9 cellular contexts compared by ENCODE assay signal in the genomic region with DNA sequence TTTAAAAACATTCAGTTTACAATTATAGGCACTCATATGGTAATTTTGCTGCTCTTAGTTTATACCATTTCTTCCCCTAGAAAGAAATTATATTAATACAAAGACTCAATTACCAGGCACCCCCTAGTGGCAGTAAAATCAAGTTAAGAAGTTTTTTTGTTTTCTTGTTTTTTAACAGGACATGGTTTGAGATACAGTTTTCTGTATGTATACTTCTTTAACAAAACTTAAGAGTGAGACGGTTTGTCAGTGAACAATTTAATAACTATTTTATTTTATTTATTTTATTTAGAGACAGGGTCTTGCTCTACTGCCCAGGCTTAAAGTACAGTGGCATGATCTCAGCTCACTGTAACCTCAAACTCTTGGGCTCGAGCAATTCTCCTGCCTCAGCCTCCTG.
A peak's percentile ranks its signal among the peaks of the same experiment; 100 is the strongest.
DNase-seq lines count a peak whose midpoint lies in the region; ATAC-seq, FAIRE-seq and TF ChIP-seq lines count a peak whose summit lies in the region.
"Had no signal": no experiment of that assay in that cellular context is flagged by ENCODE, and none has a peak within 500 bp of the region (broad histone marks: within the 10 kb centered on the region; RNA-seq: fewer than 3 reads in every experiment).

No MANE protein-coding gene starts in this region.

- H3K56ac ChIP-seq in mesendoderm (ENCODE audit: low read length) = no peak overlapping the region

- TF ChIP-seq POLR2A in GM18505 (IDR thresholded peaks at IDR 0.05; ENCODE audit: borderline replicate concordance, extremely low read depth, insufficient read depth, insufficient read length) = no peak

- no peak overlapping the region for H3K23ac ChIP-seq in mesendoderm (ENCODE audit: low read length)

- no CpG with 5 or more reads among the region's 2 CpGs for WGBS in mesendoderm (ENCODE audit: extremely low coverage, insufficient coverage, low lambda C conversion rate)

- H3K27me3 ChIP-seq in Karpas-422 (ENCODE audit: low read length) (no peaks in the 10 kb centered on the region), mesendoderm (ENCODE audit: insufficient read depth, low read length, poor library complexity) (no peaks in the 10 kb centered on the region)

- no peak overlapping the region for H3K27ac ChIP-seq in Karpas-422 (ENCODE audit: low read length)
- no peak overlapping the region for H3K27ac ChIP-seq in mesendoderm (ENCODE audit: low read depth, low read length)

- no peak overlapping the region for H2BK5ac ChIP-seq in mesendoderm (ENCODE audit: low read length)

- H3K36me3 ChIP-seq in Karpas-422 (ENCODE audit: insufficient read depth, low read length) (peaks cover 7% of the 10 kb centered on the region; the same call in 1 of the 2 replicates), mesendoderm (ENCODE audit: control insufficient read depth, insufficient read depth, low read length) (no peaks in the 10 kb centered on the region)

- H3K4me1 Mint-ChIP-seq in brain = no peaks in the 10 kb centered on the region

- H3K27ac Mint-ChIP-seq in brain = no peak overlapping the region

- H4K8ac ChIP-seq in mesendoderm (ENCODE audit: low read depth, low read length) = no peak overlapping the region

- no peaks in the 10 kb centered on the region for H3K9me3 ChIP-seq in Karpas-422 (ENCODE audit: low read length)

- H3K4me3 ChIP-seq in Karpas-422 (ENCODE audit: low read length) = no peak overlapping the region
- H3K4me3 ChIP-seq in mesendoderm (ENCODE audit: low read length) = no peak overlapping the region

- no peak overlapping the region for H2AK5ac ChIP-seq in mesendoderm (ENCODE audit: low read length)

- H3K4ac ChIP-seq in mesendoderm (ENCODE audit: low read depth, low read length) = no peak overlapping the region

- FAIRE-seq in D721Med (lab: Jason Lieb, UNC) = no peak
- FAIRE-seq: keratinocyte had no signal

- no peaks in the 10 kb centered on the region for H3K4me1 ChIP-seq in Karpas-422 (ENCODE audit: low read length)
- no peaks in the 10 kb centered on the region for H3K4me1 ChIP-seq in mesendoderm (ENCODE audit: control insufficient read depth, low read depth, low read length)

- peak; percentile 41 for TF ChIP-seq CTCF in D721Med (IDR thresholded peaks at IDR 0.05; ENCODE audit: insufficient read depth, missing control alignments)
- peak; percentile 54 to 69 for TF ChIP-seq CTCF in brain (conservative IDR thresholded peaks at IDR 0.05)

- H3K27me3 Mint-ChIP-seq in brain = no peaks in the 10 kb centered on the region

- H3K4me2 ChIP-seq in Karpas-422 (ENCODE audit: low read depth, low read length, poor library complexity, severe bottlenecking) (no peak overlapping the region), mesendoderm (ENCODE audit: low read length) (no peak overlapping the region)

- H4K5ac ChIP-seq in mesendoderm (ENCODE audit: low read length) = no peak overlapping the region

- DNase-seq in D721Med (ENCODE audit: insufficient read length, low spot score) (no peak), Karpas-422 (peak; percentile 73), mesendoderm (peak; percentile 22), NCI-H187 (lab: John Stamatoyannopoulos, UW) (no peak), GF-D8 (lab: John Stamatoyannopoulos, UW) (no peak), head of caudate nucleus (no peak)

- H3K9me2 ChIP-seq in Karpas-422 (replicated peaks; ENCODE audit: insufficient read depth, low read length) = no peaks in the 10 kb centered on the region

- peaks cover 13% of the 10 kb centered on the region for H3K36me3 Mint-ChIP-seq in brain

- no peak overlapping the region for H2BK15ac ChIP-seq in mesendoderm (replicated peaks; ENCODE audit: low read depth)

- no peak overlapping the region for H3K9ac ChIP-seq in Karpas-422 (ENCODE audit: low read length)
- no peak overlapping the region for H3K9ac ChIP-seq in mesendoderm (ENCODE audit: low read length)

- no peaks in the 10 kb centered on the region for H3K9me3 Mint-ChIP-seq in brain

- H3K79me2 ChIP-seq in Karpas-422 (ENCODE audit: low read length) (peaks cover 20% of the 10 kb centered on the region), mesendoderm (ENCODE audit: control insufficient read depth, insufficient read depth, low read length) (no peaks in the 10 kb centered on the region)

- no peak for ATAC-seq in GM18505 (IDR thresholded peaks at IDR 0.05; ENCODE audit: unreplicated experiment)

- H3K4me3 Mint-ChIP-seq in brain = no peak overlapping the region

- H3K18ac ChIP-seq in mesendoderm (ENCODE audit: low read length) = no peak overlapping the region

- no peak overlapping the region for H2BK120ac ChIP-seq in mesendoderm (ENCODE audit: low read depth, low read length)

- no peaks in the 10 kb centered on the region for H4K20me1 ChIP-seq in Karpas-422 (ENCODE audit: insufficient read depth, low read depth, low read length)

- intact Hi-C loops in head of caudate nucleus (cut with DNase I) = no loop called here

- no peaks in the 10 kb centered on the region for H3K79me1 ChIP-seq in mesendoderm (ENCODE audit: low read length)

- no peak overlapping the region for H2AFZ ChIP-seq in Karpas-422 (ENCODE audit: low read length)

Comparison
In these comparisons a context has a peak if more than half of its experiments do, and no peak if none do; other contexts are left out.
1. DNase-seq: peak in Karpas-422 (single experiment) and mesendoderm (single experiment); none in D721Med (single experiment), NCI-H187 (0 of 2), GF-D8 (single experiment) and head of caudate nucleus (0 of 42).